In genomic region chr19:50693064-50693975, GRCh38 we compare ENCODE assay signal across 21 cellular contexts. TPM values are rescaled to one million over a fixed set of nuclear protein-coding genes. Genes with fewer than 3 reads are reported as not detected.
A peak's percentile ranks its signal among the peaks of the same experiment; 100 is the strongest.
DNase-seq lines count a peak whose midpoint lies in the region; TF ChIP-seq lines count a peak whose summit lies in the region.
"Had no signal": no experiment of that assay in that cellular context is flagged by ENCODE, and none has a peak within 500 bp of the region (broad histone marks: within the 10 kb centered on the region; RNA-seq: fewer than 3 reads in every experiment).

No MANE protein-coding gene starts in this region.

- CTCF ChIA-PET in HEK293 (lab: Yijun Ruan, JAX) = interaction anchor here (0.5 kb wide), 1 partner anchor 9 kb away, joined by 3 read pairs; no protein-coding TSS in a partner anchor

- H3K4me3 Mint-ChIP-seq in glutamatergic neuron (ENCODE audit: unreplicated experiment) = peak overlapping the region; percentile 94
- H3K4me3 Mint-ChIP-seq: T-cell had no signal

- DNase-seq in RKO (ENCODE audit: low spot score) = peak; percentile 59
- DNase-seq in glutamatergic neuron = peak; percentile 53
- no peak for DNase-seq in T-helper 2 cell
- no peak for DNase-seq in HUDEP-2 (lab: John Stamatoyannopoulos, UW; ENCODE audit: unreplicated experiment in 76 of 76)
- DNase-seq in SW480 (ENCODE audit: low spot score) = no peak
- DNase-seq: ACHN; AML-193; COR-L47; DMS153; EL; KG1; NCI-H1694 treated with DMSO at 0.1 percent for 48 hours; NCI-H226; NCI-H524 treated with DMSO at 0.1 percent for 48 hours; NK-92 treated with Interleukin-12 subunit alpha and Interleukin-12 subunit beta, amount 100 ng/mL, for 24 hours; SJCRH30; T-cell had no signal

- H3K27ac Mint-ChIP-seq in glutamatergic neuron (ENCODE audit: unreplicated experiment) = peak overlapping the region; percentile 85
- H3K27ac Mint-ChIP-seq: T-cell had no signal

- no peak overlapping the region for H3K27ac ChIP-seq in HEK293 (ENCODE audit: extremely low read depth, low read depth, low read length)
- H3K27ac ChIP-seq: HL-60, SJCRH30 had no signal

- POLR2A ChIA-PET in HEK293 (lab: Yijun Ruan, JAX) = no interaction called here

- TF ChIP-seq CTCF in HEK293 (tag by site-specific recombination; IDR thresholded peaks at IDR 0.05) (no peak), glutamatergic neuron (IDR thresholded peaks at IDR 0.05; ENCODE audit: partially characterized antibody, unreplicated experiment) (no peak)

- H3K9me3 ChIP-seq in HEK293 (ENCODE audit: control insufficient read depth, insufficient read depth, low read depth, low read length) (no peaks in the 10 kb centered on the region), neuron (ENCODE audit: low read length) (no peaks in the 10 kb centered on the region)
- H3K9me3 ChIP-seq: HAP-1, SJCRH30 had no signal

- no peaks in the 10 kb centered on the region for H3K4me1 ChIP-seq in HEK293 (ENCODE audit: control insufficient read depth, insufficient read depth, low read length)
- peaks cover 29% of the 10 kb centered on the region for H3K4me1 ChIP-seq in neuron (ENCODE audit: insufficient read depth, low read length)
- H3K4me1 ChIP-seq: HAP-1, SJCRH30 had no signal

- H2AFZ ChIP-seq in neuron (ENCODE audit: low read depth, low read length) = peak overlapping the region; percentile 33

- no peaks in the 10 kb centered on the region for H3K36me3 ChIP-seq in HEK293 (ENCODE audit: control insufficient read depth in 2 of 2, insufficient read depth in 1 of 2, low read length in 2 of 2)
- H3K36me3 ChIP-seq in neuron (ENCODE audit: insufficient read depth, low read length) = no peaks in the 10 kb centered on the region
- H3K36me3 ChIP-seq: HAP-1, SJCRH30 had no signal

- peaks cover 5% of the 10 kb centered on the region for H3K4me1 Mint-ChIP-seq in glutamatergic neuron (ENCODE audit: low read depth, unreplicated experiment)
- H3K4me1 Mint-ChIP-seq: T-cell had no signal

- peaks cover 27% of the 10 kb centered on the region for H3K27me3 Mint-ChIP-seq in glutamatergic neuron (ENCODE audit: unreplicated experiment)

- no peaks in the 10 kb centered on the region for H3K27me3 ChIP-seq in neuron (ENCODE audit: insufficient read depth, low read length)
- H3K27me3 ChIP-seq: SJCRH30 had no signal

- no peaks in the 10 kb centered on the region for H3K36me3 Mint-ChIP-seq in glutamatergic neuron (ENCODE audit: unreplicated experiment)
- H3K36me3 Mint-ChIP-seq: T-cell had no signal

- peaks cover 12% of the 10 kb centered on the region for H3K9me3 Mint-ChIP-seq in glutamatergic neuron (ENCODE audit: unreplicated experiment)

- H3K4me3 ChIP-seq in HEK293 (ENCODE audit: low read depth, low read length) (no peak overlapping the region), neuron (ENCODE audit: low read length) (peak overlapping the region; percentile 33)
- H3K4me3 ChIP-seq: HAP-1, SJCRH30 had no signal

TF ChIP-seq in HEK293, 187 proteins besides CTCF, POLR2A, EP300 and RAD21:
- no peak for TF ChIP-seq ZNF571 (tag by site-specific recombination; IDR thresholded peaks at IDR 0.05)
- TF ChIP-seq ZNF112 (tag by site-specific recombination; IDR thresholded peaks at IDR 0.05) = no peak
- TF ChIP-seq ZBTB48 (tag by site-specific recombination; IDR thresholded peaks at IDR 0.05) = no peak
- TF ChIP-seq ZNF707 (tag by site-specific recombination; IDR thresholded peaks at IDR 0.05) = no peak
- TF ChIP-seq ZNF830 (tag by site-specific recombination; IDR thresholded peaks at IDR 0.05; ENCODE audit: low read depth) = no peak
- TF ChIP-seq ZNF280D (tag by site-specific recombination; IDR thresholded peaks at IDR 0.05) = no peak
- no peak for TF ChIP-seq ZNF239 (tag by site-specific recombination; IDR thresholded peaks at IDR 0.05)
- no peak for TF ChIP-seq ZNF488 (tag by site-specific recombination; IDR thresholded peaks at IDR 0.05)
- TF ChIP-seq GLIS2 (tag by site-specific recombination; IDR thresholded peaks at IDR 0.05) = 0 out of 2 replicates have a peak, but pooled peaks have one; percentile 18
- peak; percentile 91 for TF ChIP-seq ZIC2 (tag by site-specific recombination; IDR thresholded peaks at IDR 0.05)
- no peak for TF ChIP-seq ZNF692 (tag by site-specific recombination; IDR thresholded peaks at IDR 0.05)
- TF ChIP-seq ZNF433 (tag by site-specific recombination; IDR thresholded peaks at IDR 0.05; ENCODE audit: low read depth) = no peak

RNA-seq across cellular contexts. Expression of gene SHANK1, which starts 26.3 kb away (rescaled TPM):
- 19.0 TPM for total RNA-seq in glutamatergic neuron (ENCODE audit: unreplicated experiment)
- total RNA-seq: SJCRH30 had no signal

RNA-seq across cellular contexts. Expression of gene CLEC11A, which starts 29.8 kb away (rescaled TPM):
- total RNA-seq in glutamatergic neuron (ENCODE audit: unreplicated experiment) = 4.0 TPM

RNA-seq across cellular contexts. Expression of gene C19orf81, which starts 44.1 kb away (rescaled TPM):
- total RNA-seq in glutamatergic neuron (ENCODE audit: unreplicated experiment) = 10.4 TPM
- total RNA-seq: SJCRH30 had no signal

RNA-seq across cellular contexts. Expression of gene SYT3, which starts 53.6 kb away (rescaled TPM):
- 15.6 TPM for total RNA-seq in glutamatergic neuron (ENCODE audit: unreplicated experiment)

Comparison
In these comparisons a context has a peak if more than half of its experiments do, and no peak if none do; other contexts are left out.
1. DNase-seq: peak in RKO (single experiment) and glutamatergic neuron (single experiment); none in T-helper 2 cell (0 of 5), HUDEP-2 (0 of 76) and SW480 (single experiment).